Comparison of ENCODE assay signal across 1 cellular context in genomic region chr22:23895599-23896144, GRCh38.
TF ChIP-seq lines count a peak whose summit lies in the region.

No MANE protein-coding gene starts in this region.

TF ChIP-seq in IMR-90, 13 proteins besides CTCF, POLR2A, EP300 and RAD21 (continued from another document):
- TF ChIP-seq, protein P1, sequence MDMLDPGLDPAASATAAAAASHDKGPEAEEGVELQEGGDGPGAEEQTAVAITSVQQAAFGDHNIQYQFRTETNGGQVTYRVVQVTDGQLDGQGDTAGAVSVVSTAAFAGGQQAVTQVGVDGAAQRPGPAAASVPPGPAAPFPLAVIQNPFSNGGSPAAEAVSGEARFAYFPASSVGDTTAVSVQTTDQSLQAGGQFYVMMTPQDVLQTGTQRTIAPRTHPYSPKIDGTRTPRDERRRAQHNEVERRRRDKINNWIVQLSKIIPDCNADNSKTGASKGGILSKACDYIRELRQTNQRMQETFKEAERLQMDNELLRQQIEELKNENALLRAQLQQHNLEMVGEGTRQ (IDR thresholded peaks at IDR 0.05; ENCODE audit: low read depth, low read length): no peak
- no peak for TF ChIP-seq NFE2L2 (IDR thresholded peaks at IDR 0.05; ENCODE audit: low read depth, low read length)
- no peak for TF ChIP-seq FOS (IDR thresholded peaks at IDR 0.05; ENCODE audit: low read depth, low read length)
- TF ChIP-seq RFX5 (IDR thresholded peaks at IDR 0.05; ENCODE audit: low read depth, low read length): no peak
- no peak for TF ChIP-seq RCOR1 (IDR thresholded peaks at IDR 0.05; ENCODE audit: insufficient replicate concordance, low read length)
